1 cellular context compared by ENCODE assay signal in genomic region chr12:120580787-120581723, GRCh38.
TF ChIP-seq lines count a peak whose summit lies in the region.

TSS of gene POP5 (minus strand) at chr12:120581402. CDS start at chr12:120581362, 40 bp downstream.

TF ChIP-seq in SK-N-SH, 30 proteins besides CTCF, POLR2A, EP300 and RAD21 (continued from another document):
- TF ChIP-seq ZBTB33 (IDR thresholded peaks at IDR 0.05; ENCODE audit: borderline replicate concordance, low read depth) (no peak), MXI1 (IDR thresholded peaks at IDR 0.05; ENCODE audit: low read depth, low read length) (peak; percentile 88), NFIC (IDR thresholded peaks at IDR 0.05; ENCODE audit: borderline replicate concordance) (no peak), USF2 (IDR thresholded peaks at IDR 0.05; ENCODE audit: borderline replicate concordance, low read depth, low read length) (no peak)
TF ChIP-seq in SK-N-SH: peak in this region for 13.
